ENCODE assay signal across 4 cellular contexts in the genomic region with DNA sequence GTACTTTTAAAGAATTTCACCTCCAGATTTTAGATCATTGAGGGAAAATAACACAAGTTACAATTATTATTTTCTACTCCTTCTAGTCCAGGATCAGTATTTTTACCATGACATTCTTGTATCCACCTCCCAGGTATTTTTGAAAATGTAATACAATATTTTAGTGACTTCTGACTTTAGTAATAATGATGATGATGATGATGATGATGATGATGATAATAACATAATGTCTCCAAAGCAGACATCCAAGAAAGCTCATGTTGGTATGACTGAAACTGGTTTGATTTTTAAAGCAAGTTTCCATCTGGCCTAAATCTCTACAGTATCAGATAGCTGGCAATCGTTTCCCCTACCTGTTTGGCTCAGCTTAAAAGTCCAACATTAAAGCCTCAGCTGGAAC.
A peak's percentile ranks its signal among the peaks of the same experiment; 100 is the strongest.
TF ChIP-seq lines count a peak whose summit lies in the region.

No MANE protein-coding gene starts in this region.

TF ChIP-seq in HepG2, 621 proteins besides CTCF, POLR2A, EP300 and RAD21:
- TF ChIP-seq U2AF1 (optimal IDR thresholded peaks at IDR 0.05; ENCODE audit: low read depth, low read length) (no peak), PAWR (CRISPR knock-in tag; IDR thresholded peaks at IDR 0.05; ENCODE audit: borderline replicate concordance) (no peak), CREB1 (IDR thresholded peaks at IDR 0.05) (peak; percentile 82), CREB1 (CRISPR knock-in tag; IDR thresholded peaks at IDR 0.05) (no peak), ARNT2 (CRISPR knock-in tag; IDR thresholded peaks at IDR 0.05; ENCODE audit: low read depth) (no peak), ZNF17 (CRISPR knock-in tag; IDR thresholded peaks at IDR 0.05) (no peak), ZFP37 (CRISPR knock-in tag; IDR thresholded peaks at IDR 0.05; ENCODE audit: borderline replicate concordance) (no peak), KLF13 (CRISPR knock-in tag; IDR thresholded peaks at IDR 0.05) (no peak)
- TF ChIP-seq, protein P1, sequence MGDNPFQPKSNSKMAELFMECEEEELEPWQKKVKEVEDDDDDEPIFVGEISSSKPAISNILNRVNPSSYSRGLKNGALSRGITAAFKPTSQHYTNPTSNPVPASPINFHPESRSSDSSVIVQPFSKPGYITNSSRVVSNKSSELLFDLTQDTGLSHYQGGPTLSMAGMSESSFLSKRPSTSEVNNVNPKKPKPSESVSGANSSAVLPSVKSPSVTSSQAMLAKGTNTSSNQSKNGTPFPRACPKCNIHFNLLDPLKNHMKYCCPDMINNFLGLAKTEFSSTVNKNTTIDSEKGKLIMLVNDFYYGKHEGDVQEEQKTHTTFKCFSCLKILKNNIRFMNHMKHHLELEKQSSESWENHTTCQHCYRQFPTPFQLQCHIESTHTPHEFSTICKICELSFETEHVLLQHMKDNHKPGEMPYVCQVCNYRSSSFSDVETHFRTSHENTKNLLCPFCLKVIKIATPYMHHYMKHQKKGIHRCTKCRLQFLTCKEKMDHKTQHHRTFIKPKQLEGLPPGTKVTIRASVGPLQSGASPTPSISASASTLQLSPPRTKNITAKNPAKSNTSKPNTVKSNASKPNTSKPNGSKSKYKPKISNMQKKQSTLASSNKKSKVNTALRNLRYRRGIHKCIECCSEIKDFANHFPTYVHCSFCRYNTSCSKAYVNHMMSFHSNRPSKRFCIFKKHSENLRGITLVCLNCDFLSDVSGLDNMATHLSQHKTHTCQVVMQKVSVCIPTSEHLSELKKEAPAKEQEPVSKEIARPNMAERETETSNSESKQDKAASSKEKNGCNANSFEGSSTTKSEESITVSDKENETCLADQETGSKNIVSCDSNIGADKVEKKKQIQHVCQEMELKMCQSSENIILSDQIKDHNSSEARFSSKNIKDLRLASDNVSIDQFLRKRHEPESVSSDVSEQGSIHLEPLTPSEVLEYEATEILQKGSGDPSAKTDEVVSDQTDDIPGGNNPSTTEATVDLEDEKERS (CRISPR knock-in tag; IDR thresholded peaks at IDR 0.05) = no peak
- TF ChIP-seq, protein P2, sequence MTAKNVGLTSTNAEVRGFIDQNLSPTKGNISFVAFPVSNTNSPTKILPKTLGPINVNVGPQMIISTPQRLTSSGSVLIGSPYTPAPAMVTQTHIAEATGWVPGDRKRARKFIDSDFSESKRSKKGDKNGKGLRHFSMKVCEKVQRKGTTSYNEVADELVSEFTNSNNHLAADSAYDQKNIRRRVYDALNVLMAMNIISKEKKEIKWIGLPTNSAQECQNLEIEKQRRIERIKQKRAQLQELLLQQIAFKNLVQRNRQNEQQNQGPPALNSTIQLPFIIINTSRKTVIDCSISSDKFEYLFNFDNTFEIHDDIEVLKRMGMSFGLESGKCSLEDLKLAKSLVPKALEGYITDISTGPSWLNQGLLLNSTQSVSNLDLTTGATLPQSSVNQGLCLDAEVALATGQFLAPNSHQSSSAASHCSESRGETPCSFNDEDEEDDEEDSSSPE (CRISPR knock-in tag; IDR thresholded peaks at IDR 0.05) = no peak

TF ChIP-seq in HEK293, 187 proteins besides CTCF, POLR2A, EP300 and RAD21:
- no peak for TF ChIP-seq ZNF175 (tag by site-specific recombination; IDR thresholded peaks at IDR 0.05)
- TF ChIP-seq, protein P3, sequence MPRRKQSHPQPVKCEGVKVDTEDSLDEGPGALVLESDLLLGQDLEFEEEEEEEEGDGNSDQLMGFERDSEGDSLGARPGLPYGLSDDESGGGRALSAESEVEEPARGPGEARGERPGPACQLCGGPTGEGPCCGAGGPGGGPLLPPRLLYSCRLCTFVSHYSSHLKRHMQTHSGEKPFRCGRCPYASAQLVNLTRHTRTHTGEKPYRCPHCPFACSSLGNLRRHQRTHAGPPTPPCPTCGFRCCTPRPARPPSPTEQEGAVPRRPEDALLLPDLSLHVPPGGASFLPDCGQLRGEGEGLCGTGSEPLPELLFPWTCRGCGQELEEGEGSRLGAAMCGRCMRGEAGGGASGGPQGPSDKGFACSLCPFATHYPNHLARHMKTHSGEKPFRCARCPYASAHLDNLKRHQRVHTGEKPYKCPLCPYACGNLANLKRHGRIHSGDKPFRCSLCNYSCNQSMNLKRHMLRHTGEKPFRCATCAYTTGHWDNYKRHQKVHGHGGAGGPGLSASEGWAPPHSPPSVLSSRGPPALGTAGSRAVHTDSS (tag by site-specific recombination; IDR thresholded peaks at IDR 0.05) = peak; percentile 68

TF ChIP-seq in H1, 55 proteins besides CTCF, POLR2A, EP300 and RAD21:
- TF ChIP-seq TAF1 (IDR thresholded peaks at IDR 0.05; ENCODE audit: low read depth, low read length) = no peak
- no peak for TF ChIP-seq TEAD4 (IDR thresholded peaks at IDR 0.05; ENCODE audit: low read depth, low read length)
- no peak for TF ChIP-seq SIRT6 (IDR thresholded peaks at IDR 0.05; ENCODE audit: low read length)
- TF ChIP-seq NRF1 (IDR thresholded peaks at IDR 0.05; ENCODE audit: low read depth, low read length) = no peak
- TF ChIP-seq POU5F1 (IDR thresholded peaks at IDR 0.05; ENCODE audit: low read depth, low read length) = no peak
- no peak for TF ChIP-seq TCF12 (IDR thresholded peaks at IDR 0.05; ENCODE audit: low read depth, low read length)
- TF ChIP-seq EGR1 (IDR thresholded peaks at IDR 0.05; ENCODE audit: borderline replicate concordance, low read depth, low read length) = no peak
- TF ChIP-seq YY1 (IDR thresholded peaks at IDR 0.05; ENCODE audit: low read depth, low read length) = no peak
- no peak for TF ChIP-seq CBX5 (IDR thresholded peaks at IDR 0.05; ENCODE audit: low read depth, low read length)
- no peak for TF ChIP-seq CBX8 (IDR thresholded peaks at IDR 0.05; ENCODE audit: borderline replicate concordance, low read depth, low read length)
- TF ChIP-seq PHF8 (conservative IDR thresholded peaks at IDR 0.05; ENCODE audit: low read depth, low read length) = no peak
- TF ChIP-seq CREB1 (IDR thresholded peaks at IDR 0.05) = no peak
- no peak for TF ChIP-seq ASH2L (IDR thresholded peaks at IDR 0.05; ENCODE audit: low read length)
- TF ChIP-seq CEBPB (IDR thresholded peaks at IDR 0.05; ENCODE audit: low read depth, low read length) = no peak
- TF ChIP-seq SUZ12 (IDR thresholded peaks at IDR 0.05; ENCODE audit: low read length) = no peak
- TF ChIP-seq MAFK (IDR thresholded peaks at IDR 0.05; ENCODE audit: low read depth, low read length) = no peak
- no peak for TF ChIP-seq EZH2 (IDR thresholded peaks at IDR 0.05; ENCODE audit: low read depth, low read length, severe bottlenecking)
- no peak for TF ChIP-seq HDAC2 (IDR thresholded peaks at IDR 0.05; ENCODE audit: borderline replicate concordance in 1 of 2, low read depth in 2 of 2, low read length in 2 of 2)
- TF ChIP-seq, protein P4, sequence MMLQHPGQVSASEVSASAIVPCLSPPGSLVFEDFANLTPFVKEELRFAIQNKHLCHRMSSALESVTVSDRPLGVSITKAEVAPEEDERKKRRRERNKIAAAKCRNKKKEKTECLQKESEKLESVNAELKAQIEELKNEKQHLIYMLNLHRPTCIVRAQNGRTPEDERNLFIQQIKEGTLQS (IDR thresholded peaks at IDR 0.05; ENCODE audit: insufficient read depth, low read depth, low read length) = no peak
TF ChIP-seq in H1: peak in this region for 0.

TF ChIP-seq in endothelial cell of umbilical vein, 7 proteins besides CTCF, POLR2A, EP300 and RAD21:
- TF ChIP-seq, protein P5, sequence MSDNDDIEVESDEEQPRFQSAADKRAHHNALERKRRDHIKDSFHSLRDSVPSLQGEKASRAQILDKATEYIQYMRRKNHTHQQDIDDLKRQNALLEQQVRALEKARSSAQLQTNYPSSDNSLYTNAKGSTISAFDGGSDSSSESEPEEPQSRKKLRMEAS (IDR thresholded peaks at IDR 0.05; ENCODE audit: insufficient read depth, insufficient read length) = no peak
- TF ChIP-seq GATA2 (IDR thresholded peaks at IDR 0.05; ENCODE audit: insufficient read depth, insufficient read length, low read depth, low read length) (no peak), JUN (IDR thresholded peaks at IDR 0.05; ENCODE audit: borderline replicate concordance, insufficient read depth, insufficient read length, low read depth) (no peak), MYC (IDR thresholded peaks at IDR 0.05; ENCODE audit: low read depth, low read length) (no peak), EZH2 (IDR thresholded peaks at IDR 0.05; ENCODE audit: borderline replicate concordance, low read depth, low read length, severe bottlenecking) (no peak), FOS (IDR thresholded peaks at IDR 0.05; ENCODE audit: borderline replicate concordance, insufficient read depth, low read length) (no peak), POLR2AphosphoS5 (IDR thresholded peaks at IDR 0.05; ENCODE audit: insufficient read depth, low read depth, low read length) (no peak)
